ENCODE assay signal across 8 cellular contexts in genomic region chr1:226186124-226187018, GRCh38. TPM values are rescaled to one million over a fixed set of nuclear protein-coding genes. Genes with fewer than 3 reads are reported as not detected.
DNase-seq lines count a peak whose midpoint lies in the region; ATAC-seq and TF ChIP-seq lines count a peak whose summit lies in the region.

ACBD3 (minus strand) TSS chr1:226186741; CDS start chr1:226186675, 66 bp downstream.

- POLR2A ChIA-PET in RWPE1 (lab: Yijun Ruan, JAX; ENCODE audit: low non-redundant PET) = interaction anchor here (0.7 to 2.7 kb wide), 2 partner anchors 8 to 58 kb away, joined by 4 to 18 read pairs; no protein-coding TSS in a partner anchor
- POLR2A ChIA-PET in naive thymus-derived CD8-positive, alpha-beta T cell (lab: Charles Lee) = interaction anchor here (0.6 to 1.8 kb wide), 8 partner anchors 14 to 457 kb away, joined by 3 to 6 read pairs (median 4); partner anchors contain the start of genes H3-3A and SRP9

- peaks cover 2% of the 10 kb centered on the region for H3K36me3 ChIP-seq in fibroblast of lung (ENCODE audit: control insufficient read depth, insufficient read depth, low read length)

- H2AFZ ChIP-seq in fibroblast of lung (ENCODE audit: low read length) = peak within 1 kb of the TSS; percentile 95

- H3K4me3 Mint-ChIP-seq in naive thymus-derived CD8-positive, alpha-beta T cell = peak within 1 kb of the TSS; percentile 87 to 97 (median 94)
- peak within 1 kb of the TSS; percentile 95 for H3K4me3 Mint-ChIP-seq in stimulated activated naive B cell treated with anti-CD40 and anti-IgM and Interleukin-4, amounts not matched to agents 10 μg/mL and 1 μg/mL and 100 μg/mL, for 72 hours

- CTCF ChIA-PET in RWPE1 (lab: Yijun Ruan, JAX) = interaction anchor here (0.6 to 2.4 kb wide), 6 partner anchors 11 to 432 kb away, joined by 3 to 12 read pairs (median 6); no protein-coding TSS in a partner anchor

- peaks cover 0 to 15% (median 0%) of the 10 kb centered on the region in 3 donors for H3K36me3 Mint-ChIP-seq in naive thymus-derived CD8-positive, alpha-beta T cell
- peaks cover 8 to 10% of the 10 kb centered on the region in 2 donors for H3K36me3 Mint-ChIP-seq in stimulated activated naive B cell treated with anti-CD40 and anti-IgM and Interleukin-4, amounts not matched to agents 10 μg/mL and 1 μg/mL and 100 μg/mL, for 72 hours

- H3K27me3 ChIP-seq in fibroblast of lung (ENCODE audit: control insufficient read depth, insufficient read depth, low read length) = no peaks in the 10 kb centered on the region

- H3K79me2 ChIP-seq in fibroblast of lung (ENCODE audit: control insufficient read depth, insufficient read depth, low read length) = peaks cover 56% of the 10 kb centered on the region

- H4K20me1 ChIP-seq in fibroblast of lung (ENCODE audit: control insufficient read depth, extremely low read depth, insufficient read depth, low read length) = peaks cover 6% of the 10 kb centered on the region

- TF ChIP-seq CTCF in RWPE1 (conservative IDR thresholded peaks at IDR 0.05; ENCODE audit: low read depth) = no peak
- peak in 1 of 2 donors; percentile 7 for TF ChIP-seq CTCF in fibroblast of lung (conservative IDR thresholded peaks at IDR 0.05 in 1 of 2, IDR thresholded peaks at IDR 0.05 in 1 of 2; ENCODE audit: low read depth in 1 of 2, low read length in 2 of 2)

- H3K9ac ChIP-seq in fibroblast of lung (ENCODE audit: insufficient read depth, low read length) = peak within 1 kb of the TSS; percentile 87

- H3K9me3 Mint-ChIP-seq in naive thymus-derived CD8-positive, alpha-beta T cell = no peaks in the 10 kb centered on the region
- no peaks in the 10 kb centered on the region for H3K9me3 Mint-ChIP-seq in stimulated activated naive B cell treated with anti-CD40 and anti-IgM and Interleukin-4, amounts not matched to agents 10 μg/mL and 1 μg/mL and 100 μg/mL, for 72 hours

- peak within 1 kb of the TSS; percentile 92 to 98 (median 96) for H3K27ac Mint-ChIP-seq in naive thymus-derived CD8-positive, alpha-beta T cell
- H3K27ac Mint-ChIP-seq in stimulated activated naive B cell treated with anti-CD40 and anti-IgM and Interleukin-4, amounts not matched to agents 10 μg/mL and 1 μg/mL and 100 μg/mL, for 72 hours = peak within 1 kb of the TSS; percentile 97

- ATAC-seq in naive thymus-derived CD8-positive, alpha-beta T cell = peak; percentile 95 to 98
- peak; percentile 96 to 97 for ATAC-seq in stimulated activated naive B cell treated with anti-CD40 and anti-IgM and Interleukin-4, amounts not matched to agents 10 μg/mL and 1 μg/mL and 100 μg/mL, for 72 hours (replicated peaks)

- H3K27ac ChIP-seq in RWPE1 = peak within 1 kb of the TSS; percentile 89
- peak within 1 kb of the TSS; percentile 87 for H3K27ac ChIP-seq in fibroblast of lung (ENCODE audit: insufficient read depth, low read length)

- DNase-seq in EH (ENCODE audit: low read depth) (peak; percentile 92), H4 (ENCODE audit: low spot score) (peak; percentile 86), LoVo (ENCODE audit: low spot score) (peak; percentile 83), RWPE1 (ENCODE audit: low spot score) (peak; percentile 88), fibroblast of lung (ENCODE audit: low read depth in 2 of 2) (peak; percentile 87)
- DNase-seq in activated T-helper 1 cell treated with anti-CD3 and anti-CD28 coated beads, Interleukin-2, amount 50 U/mL, for 16 hours (ENCODE audit: low read depth in 1 of 2, low spot score in 1 of 2) = peak; percentile 71 to 74
- DNase-seq in naive thymus-derived CD8-positive, alpha-beta T cell = peak; percentile 72 to 92 (median 84)
- peak; percentile 85 for DNase-seq in stimulated activated naive B cell treated with anti-CD40 and anti-IgM and Interleukin-4, amounts not matched to agents 10 μg/mL and 1 μg/mL and 100 μg/mL, for 72 hours

- peaks cover 13 to 48% (median 42%) of the 10 kb centered on the region in 4 donors for H3K4me1 Mint-ChIP-seq in naive thymus-derived CD8-positive, alpha-beta T cell
- H3K4me1 Mint-ChIP-seq in stimulated activated naive B cell treated with anti-CD40 and anti-IgM and Interleukin-4, amounts not matched to agents 10 μg/mL and 1 μg/mL and 100 μg/mL, for 72 hours = peaks cover 16 to 40% of the 10 kb centered on the region in 2 donors

- H3K27me3 Mint-ChIP-seq in naive thymus-derived CD8-positive, alpha-beta T cell = no peaks in the 10 kb centered on the region
- no peaks in the 10 kb centered on the region for H3K27me3 Mint-ChIP-seq in stimulated activated naive B cell treated with anti-CD40 and anti-IgM and Interleukin-4, amounts not matched to agents 10 μg/mL and 1 μg/mL and 100 μg/mL, for 72 hours

- peak within 1 kb of the TSS; percentile 81 to 98 (median 89) for H3K4me3 ChIP-seq in fibroblast of lung (replicated peaks in 1 of 4; ENCODE audit: control extremely low read depth in 1 of 4, insufficient read depth in 1 of 4, low read depth in 3 of 4, low read length in 4 of 4)

- H3K4me1 ChIP-seq in fibroblast of lung (ENCODE audit: control insufficient read depth, extremely low read depth, insufficient read depth, low read length) = peaks cover 7% of the 10 kb centered on the region

- peak within 1 kb of the TSS; percentile 92 for H3K4me2 ChIP-seq in fibroblast of lung (ENCODE audit: extremely low read depth, insufficient read depth, low read length)

- no peaks in the 10 kb centered on the region for H3K9me3 ChIP-seq in fibroblast of lung (ENCODE audit: control insufficient read depth, insufficient read depth, low read depth, low read length)

RNA-seq across cellular contexts. Expression of gene ACBD3, which starts in this region (rescaled TPM):
- 25.7 and 39.4 TPM in 2 replicates for total RNA-seq in H4 (2014; rRNA removed; shearing (Covaris generic))
- 60.9 and 67.7 TPM in 2 replicates for total RNA-seq in fibroblast of lung
- polyA plus RNA-seq in fibroblast of lung = 62.3 and 85.0 TPM in 2 replicates
- 41.9 and 57.4 TPM in 2 replicates for polyA plus RNA-seq in fibroblast of lung (2012)
- polyA minus RNA-seq in fibroblast of lung (ENCODE audit: low replicate concordance) = 8.3 and 13.1 TPM in 2 replicates
- 10 to 100 TPM; 30.6 to 33.2 TPM for total RNA-seq in naive thymus-derived CD8-positive, alpha-beta T cell
- 10 to 100 TPM; 11.2 to 16.1 (median 11.8) TPM for polyA plus RNA-seq in naive thymus-derived CD8-positive, alpha-beta T cell

Comparison
In these comparisons a context has a peak if more than half of its experiments do, and no peak if none do; other contexts are left out.
1. Peak in every context shown above with its lines: DNase-seq, ATAC-seq, H3K4me3 ChIP-seq and H3K27ac ChIP-seq.